1 cellular context compared by ENCODE assay signal in genomic region chr19:53507523-53508442, GRCh38.
A peak's percentile ranks its signal among the peaks of the same experiment; 100 is the strongest.
TF ChIP-seq lines count a peak whose summit lies in the region.

No MANE protein-coding gene starts in this region.

TF ChIP-seq in HepG2, 621 proteins besides CTCF, POLR2A, EP300 and RAD21 (continued from another document and continues in another):
- peak; percentile 89 for TF ChIP-seq ZGPAT (CRISPR knock-in tag; IDR thresholded peaks at IDR 0.05)
- TF ChIP-seq SP5 (CRISPR knock-in tag; IDR thresholded peaks at IDR 0.05; ENCODE audit: borderline replicate concordance, low read depth): peak; percentile 56; the same call in 1 of the 2 replicates
- TF ChIP-seq PAXIP1 (CRISPR knock-in tag; conservative IDR thresholded peaks at IDR 0.05): peak; percentile 97
- peak; percentile 21 for TF ChIP-seq STAG1 (CRISPR knock-in tag; IDR thresholded peaks at IDR 0.05)
- TF ChIP-seq CREB3 (CRISPR knock-in tag; IDR thresholded peaks at IDR 0.05): no peak
- no peak for TF ChIP-seq CENPT (CRISPR knock-in tag; IDR thresholded peaks at IDR 0.05; ENCODE audit: low read depth)
- TF ChIP-seq, protein P1, sequence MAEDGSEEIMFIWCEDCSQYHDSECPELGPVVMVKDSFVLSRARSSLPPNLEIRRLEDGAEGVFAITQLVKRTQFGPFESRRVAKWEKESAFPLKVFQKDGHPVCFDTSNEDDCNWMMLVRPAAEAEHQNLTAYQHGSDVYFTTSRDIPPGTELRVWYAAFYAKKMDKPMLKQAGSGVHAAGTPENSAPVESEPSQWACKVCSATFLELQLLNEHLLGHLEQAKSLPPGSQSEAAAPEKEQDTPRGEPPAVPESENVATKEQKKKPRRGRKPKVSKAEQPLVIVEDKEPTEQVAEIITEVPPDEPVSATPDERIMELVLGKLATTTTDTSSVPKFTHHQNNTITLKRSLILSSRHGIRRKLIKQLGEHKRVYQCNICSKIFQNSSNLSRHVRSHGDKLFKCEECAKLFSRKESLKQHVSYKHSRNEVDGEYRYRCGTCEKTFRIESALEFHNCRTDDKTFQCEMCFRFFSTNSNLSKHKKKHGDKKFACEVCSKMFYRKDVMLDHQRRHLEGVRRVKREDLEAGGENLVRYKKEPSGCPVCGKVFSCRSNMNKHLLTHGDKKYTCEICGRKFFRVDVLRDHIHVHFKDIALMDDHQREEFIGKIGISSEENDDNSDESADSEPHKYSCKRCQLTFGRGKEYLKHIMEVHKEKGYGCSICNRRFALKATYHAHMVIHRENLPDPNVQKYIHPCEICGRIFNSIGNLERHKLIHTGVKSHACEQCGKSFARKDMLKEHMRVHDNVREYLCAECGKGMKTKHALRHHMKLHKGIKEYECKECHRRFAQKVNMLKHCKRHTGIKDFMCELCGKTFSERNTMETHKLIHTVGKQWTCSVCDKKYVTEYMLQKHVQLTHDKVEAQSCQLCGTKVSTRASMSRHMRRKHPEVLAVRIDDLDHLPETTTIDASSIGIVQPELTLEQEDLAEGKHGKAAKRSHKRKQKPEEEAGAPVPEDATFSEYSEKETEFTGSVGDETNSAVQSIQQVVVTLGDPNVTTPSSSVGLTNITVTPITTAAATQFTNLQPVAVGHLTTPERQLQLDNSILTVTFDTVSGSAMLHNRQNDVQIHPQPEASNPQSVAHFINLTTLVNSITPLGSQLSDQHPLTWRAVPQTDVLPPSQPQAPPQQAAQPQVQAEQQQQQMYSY (CRISPR knock-in tag; IDR thresholded peaks at IDR 0.05): 0 out of 2 replicates have a peak, but pooled peaks have one; percentile 25
- peak; percentile 56; the same call in 1 of the 2 replicates for TF ChIP-seq ZNF557 (CRISPR knock-in tag; IDR thresholded peaks at IDR 0.05)
- TF ChIP-seq ZHX2 (IDR thresholded peaks at IDR 0.05; ENCODE audit: low read depth): no peak; the same call in 1 of the 2 replicates
- no peak for TF ChIP-seq ZHX2 (CRISPR knock-in tag; IDR thresholded peaks at IDR 0.05; ENCODE audit: borderline replicate concordance)
- TF ChIP-seq, protein P2, sequence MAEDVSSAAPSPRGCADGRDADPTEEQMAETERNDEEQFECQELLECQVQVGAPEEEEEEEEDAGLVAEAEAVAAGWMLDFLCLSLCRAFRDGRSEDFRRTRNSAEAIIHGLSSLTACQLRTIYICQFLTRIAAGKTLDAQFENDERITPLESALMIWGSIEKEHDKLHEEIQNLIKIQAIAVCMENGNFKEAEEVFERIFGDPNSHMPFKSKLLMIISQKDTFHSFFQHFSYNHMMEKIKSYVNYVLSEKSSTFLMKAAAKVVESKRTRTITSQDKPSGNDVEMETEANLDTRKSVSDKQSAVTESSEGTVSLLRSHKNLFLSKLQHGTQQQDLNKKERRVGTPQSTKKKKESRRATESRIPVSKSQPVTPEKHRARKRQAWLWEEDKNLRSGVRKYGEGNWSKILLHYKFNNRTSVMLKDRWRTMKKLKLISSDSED (CRISPR knock-in tag; IDR thresholded peaks at IDR 0.05): no peak
- peak; percentile 92 for TF ChIP-seq ZMAT3 (CRISPR knock-in tag; conservative IDR thresholded peaks at IDR 0.05)
- peak; percentile 44; the same call in 1 of the 2 replicates for TF ChIP-seq HNF1B (CRISPR knock-in tag; IDR thresholded peaks at IDR 0.05)
- TF ChIP-seq, protein P3, sequence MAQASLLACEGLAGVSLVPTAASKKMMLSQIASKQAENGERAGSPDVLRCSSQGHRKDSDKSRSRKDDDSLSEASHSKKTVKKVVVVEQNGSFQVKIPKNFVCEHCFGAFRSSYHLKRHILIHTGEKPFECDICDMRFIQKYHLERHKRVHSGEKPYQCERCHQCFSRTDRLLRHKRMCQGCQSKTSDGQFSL (CRISPR knock-in tag; IDR thresholded peaks at IDR 0.05): no peak
- no peak for TF ChIP-seq ZBTB8A (CRISPR knock-in tag; IDR thresholded peaks at IDR 0.05; ENCODE audit: borderline replicate concordance, low read depth)
- no peak for TF ChIP-seq ZNF280B (CRISPR knock-in tag; IDR thresholded peaks at IDR 0.05; ENCODE audit: borderline replicate concordance)
- TF ChIP-seq PRDM10 (CRISPR knock-in tag; IDR thresholded peaks at IDR 0.05; ENCODE audit: low read depth): no peak
- TF ChIP-seq, protein P4, sequence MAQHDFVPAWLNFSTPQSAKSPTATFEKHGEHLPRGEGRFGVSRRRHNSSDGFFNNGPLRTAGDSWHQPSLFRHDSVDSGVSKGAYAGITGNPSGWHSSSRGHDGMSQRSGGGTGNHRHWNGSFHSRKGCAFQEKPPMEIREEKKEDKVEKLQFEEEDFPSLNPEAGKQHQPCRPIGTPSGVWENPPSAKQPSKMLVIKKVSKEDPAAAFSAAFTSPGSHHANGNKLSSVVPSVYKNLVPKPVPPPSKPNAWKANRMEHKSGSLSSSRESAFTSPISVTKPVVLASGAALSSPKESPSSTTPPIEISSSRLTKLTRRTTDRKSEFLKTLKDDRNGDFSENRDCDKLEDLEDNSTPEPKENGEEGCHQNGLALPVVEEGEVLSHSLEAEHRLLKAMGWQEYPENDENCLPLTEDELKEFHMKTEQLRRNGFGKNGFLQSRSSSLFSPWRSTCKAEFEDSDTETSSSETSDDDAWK (CRISPR knock-in tag; IDR thresholded peaks at IDR 0.05): no peak
- no peak for TF ChIP-seq AGO2 (optimal IDR thresholded peaks at IDR 0.05; ENCODE audit: low read depth, low read length)
- TF ChIP-seq ZNF747 (CRISPR knock-in tag; IDR thresholded peaks at IDR 0.05; ENCODE audit: borderline replicate concordance): peak; percentile 67; the same call in 1 of the 2 replicates
- TF ChIP-seq EED (CRISPR knock-in tag; IDR thresholded peaks at IDR 0.05): no peak
- no peak for TF ChIP-seq AGO1 (IDR thresholded peaks at IDR 0.05; ENCODE audit: low read depth, low read length, poor library complexity, severe bottlenecking)
- TF ChIP-seq JUND (CRISPR knock-in tag; IDR thresholded peaks at IDR 0.05): no peak
